Comparison of ENCODE assay signal across 8 cellular contexts in genomic region chr2:70554338-70554892, GRCh38. TPM values are rescaled to one million over a fixed set of nuclear protein-coding genes. Genes with fewer than 3 reads are reported as not detected.
DNase-seq lines count a peak whose midpoint lies in the region; ATAC-seq and TF ChIP-seq lines count a peak whose summit lies in the region.

No MANE protein-coding gene starts in this region.

- peak overlapping the region; percentile 94 for H3K4me2 ChIP-seq in PC-3 (ENCODE audit: low read length)
- peak overlapping the region; percentile 67 for H3K4me2 ChIP-seq in neuronal stem cell (ENCODE audit: insufficient read depth, low read length, poor library complexity, severe bottlenecking)

- no peak overlapping the region for H4K91ac ChIP-seq in neuronal stem cell (ENCODE audit: low read depth, low read length, poor library complexity)

- no peak overlapping the region for H3K14ac ChIP-seq in neuronal stem cell (ENCODE audit: low read length)

- H3K23ac ChIP-seq in neuronal stem cell (ENCODE audit: low read depth, low read length, poor library complexity) = no peak overlapping the region

- H3F3A ChIP-seq in PC-3 (ENCODE audit: low read length, unreplicated experiment) = no peaks in the 10 kb centered on the region

- no CpG with 5 or more reads among the region's 18 CpGs for WGBS in neuronal stem cell (ENCODE audit: extremely low coverage in 2 of 2, insufficient read length in 2 of 2, insufficient replicate concordance in 1 of 2), 2 donors

- no peak overlapping the region for H2BK15ac ChIP-seq in neuronal stem cell (ENCODE audit: low read length)

- peak overlapping the region; percentile 86 for H3K4me3 Mint-ChIP-seq in endothelial cell (ENCODE audit: unreplicated experiment)

- no peak overlapping the region for H3K27ac Mint-ChIP-seq in endothelial cell (ENCODE audit: unreplicated experiment)

- H3K4ac ChIP-seq in neuronal stem cell (ENCODE audit: low read length) = no peak overlapping the region

- H3K4me1 ChIP-seq in PC-3 (ENCODE audit: insufficient read depth, low read length) (peaks cover 39% of the 10 kb centered on the region), neuronal stem cell (ENCODE audit: control insufficient read depth in 2 of 2, insufficient read depth in 1 of 2, low read depth in 1 of 2, low read length in 2 of 2) (peaks cover 0 to 12% of the 10 kb centered on the region in 2 donors)

- BruUV-seq in PC-3 (replicated peaks; lab: Mats Ljungman, UMichigan) = TSS peak; percentile 4

- intact Hi-C loops in PC-3 (cut with micrococcal nuclease) = loop anchor here (1.0 to 5.0 kb wide), 3 partner anchors 57 to 250 kb away; no protein-coding TSS in a partner anchor

- peak overlapping the region; percentile 96 for H3K4me3 ChIP-seq in PC-3 (ENCODE audit: low read length)
- H3K4me3 ChIP-seq in neuronal stem cell (ENCODE audit: low read length in 2 of 2) = peak overlapping the region; percentile 30 to 79

- H3K18ac ChIP-seq in neuronal stem cell (ENCODE audit: low read length) = no peak overlapping the region

- H3K27me3 ChIP-seq in PC-3 (ENCODE audit: low read length) (no peaks in the 10 kb centered on the region), neuronal stem cell (ENCODE audit: control insufficient read depth in 3 of 3, insufficient read depth in 3 of 3, low read depth in 1 of 3, low read length in 3 of 3) (peaks cover 10 to 65% (median 30%) of the 10 kb centered on the region in 3 experiments)

- H3K9me3 ChIP-seq in PC-3 (ENCODE audit: low read length) (no peaks in the 10 kb centered on the region), neuronal stem cell (replicated peaks in 1 of 2; ENCODE audit: control insufficient read depth in 2 of 2, insufficient read depth in 1 of 2, low read depth in 1 of 2, low read length in 2 of 2) (no peaks in the 10 kb centered on the region)

- H2BK12ac ChIP-seq in neuronal stem cell (ENCODE audit: low read length) = no peak overlapping the region

- peaks cover 5% of the 10 kb centered on the region; the same call in 1 of the 2 replicates for H4K20me1 ChIP-seq in PC-3 (ENCODE audit: low read length)

- H3K36me3 ChIP-seq in PC-3 (ENCODE audit: low read depth, low read length) (no peaks in the 10 kb centered on the region), neuronal stem cell (replicated peaks in 1 of 2; ENCODE audit: control insufficient read depth in 2 of 2, insufficient read depth in 2 of 2, low read length in 2 of 2) (no peaks in the 10 kb centered on the region)

- H2BK5ac ChIP-seq in neuronal stem cell (ENCODE audit: low read length) = no peak overlapping the region

- no peaks in the 10 kb centered on the region for H3K36me3 Mint-ChIP-seq in endothelial cell (ENCODE audit: low read depth, unreplicated experiment)

- H3K9ac ChIP-seq in PC-3 (ENCODE audit: low read length) = peak overlapping the region; percentile 30; the same call in 1 of the 2 replicates
- H3K9ac ChIP-seq in neuronal stem cell (ENCODE audit: low read depth, low read length, poor library complexity) = no peak overlapping the region

- H4K8ac ChIP-seq in neuronal stem cell (ENCODE audit: low read depth, low read length) = no peak overlapping the region

- CTCF ChIA-PET in PC-3 (lab: Charles Lee) (no interaction called here), GM10248 (lab: Yijun Ruan, JAX) (interaction anchor here (1.2 to 1.3 kb wide), 2 partner anchors 10 to 21 kb away, joined by 3 read pairs; no protein-coding TSS in a partner anchor)

- H3K79me1 ChIP-seq in neuronal stem cell (ENCODE audit: low read depth, low read length) = no peaks in the 10 kb centered on the region

- no peaks in the 10 kb centered on the region for H3K9me3 Mint-ChIP-seq in endothelial cell (ENCODE audit: unreplicated experiment)

- ATAC-seq in PC-3 = no peak; the same call in 1 of the 2 replicates

- H2AFZ ChIP-seq in PC-3 (ENCODE audit: low read length) (peak overlapping the region; percentile 83), neuronal stem cell (ENCODE audit: low read length) (peak overlapping the region; percentile 93)

- no peak overlapping the region for H2AK5ac ChIP-seq in neuronal stem cell (ENCODE audit: low read depth, low read length)

- POLR2A ChIA-PET in PC-3 (lab: Charles Lee; ENCODE audit: unreplicated experiment) (interaction anchor here (0.6 kb wide), 1 partner anchor 253 kb away, joined by 5 read pairs; the partner anchor contains the start of gene FAM136A), GM10248 (lab: Yijun Ruan, JAX) (no interaction called here)

- H3K79me2 ChIP-seq in PC-3 (ENCODE audit: low read length) = peaks cover 54% of the 10 kb centered on the region

- TF ChIP-seq CTCF in C4-2B (conservative IDR thresholded peaks at IDR 0.05) (peak; percentile 42), PC-3 (conservative IDR thresholded peaks at IDR 0.05; ENCODE audit: low read depth, low read length) (peak; percentile 11; the same call in 1 of the 2 replicates), endothelial cell (IDR thresholded peaks at IDR 0.05; ENCODE audit: unreplicated experiment) (no peak), GM10248 (IDR thresholded peaks at IDR 0.05; ENCODE audit: control extremely low read depth, extremely low read depth, low read depth, missing control alignments) (no peak)

- no peak overlapping the region for H2BK120ac ChIP-seq in neuronal stem cell (ENCODE audit: low read depth, low read length)

- no peaks in the 10 kb centered on the region for H3K9me2 ChIP-seq in PC-3 (replicated peaks; ENCODE audit: low read length)

- DNase-seq in PC-3 = no peak
- DNase-seq in endothelial cell (ENCODE audit: low spot score) = no peak
- DNase-seq in neuronal stem cell (ENCODE audit: low spot score) = no peak
- DNase-seq in effector CD8-positive, alpha-beta T cell (lab: John Stamatoyannopoulos, UW) = no peak
- no peak for DNase-seq in GM10248 (ENCODE audit: extremely low spot score)
- DNase-seq in COLO668 (lab: John Stamatoyannopoulos, UW; ENCODE audit: unreplicated experiment) = no peak
- no peak for DNase-seq in NCI-H2107 (lab: John Stamatoyannopoulos, UW)

- H3K27ac ChIP-seq in C4-2B = peak overlapping the region; percentile 12; the same call in 1 of the 2 replicates
- H3K27ac ChIP-seq in PC-3 (ENCODE audit: low read length) = peak overlapping the region; percentile 17; the same call in 1 of the 2 replicates
- H3K27ac ChIP-seq in neuronal stem cell (replicated peaks; ENCODE audit: low read length) = no peak overlapping the region

- H3K4me1 Mint-ChIP-seq in endothelial cell (ENCODE audit: unreplicated experiment) = peaks cover 37% of the 10 kb centered on the region

- peaks cover 9% of the 10 kb centered on the region for H3K27me3 Mint-ChIP-seq in endothelial cell (ENCODE audit: unreplicated experiment)

RNA-seq across cellular contexts. Expression of gene TGFA, which starts 0.8 kb away (rescaled TPM):
- total RNA-seq in PC-3 (2014; rRNA removed) (45.0 and 54.7 TPM in 2 replicates), endothelial cell (ENCODE audit: unreplicated experiment) (4.7 TPM)
- polyA plus RNA-seq in neuronal stem cell (2013, experiment 1 of 2) = 0.25 TPM
- 0.25 TPM for polyA plus RNA-seq in neuronal stem cell (2013, experiment 2 of 2)

Comparison
In these comparisons a context has a peak if more than half of its experiments do, and no peak if none do; other contexts are left out.
1. CTCF ChIP-seq: peak in C4-2B (single experiment) and PC-3 (single experiment); none in endothelial cell (single experiment) and GM10248 (single experiment).